11 cellular contexts compared by ENCODE assay signal in genomic region chr15:20497781-20498180, GRCh38. TPM values are rescaled to one million over a fixed set of nuclear protein-coding genes. Genes with fewer than 3 reads are reported as not detected.
"Had no signal": no experiment of that assay in that cellular context is flagged by ENCODE, and none has a peak within 500 bp of the region (broad histone marks: within the 10 kb centered on the region; RNA-seq: fewer than 3 reads in every experiment).

No MANE protein-coding gene starts in this region.

RNA-seq across cellular contexts. Expression of gene GOLGA6L6, which starts 43.8 kb away (rescaled TPM):
- total RNA-seq: activated CD8-positive, alpha-beta T cell treated with anti-CD3 and anti-CD28 coated beads for 36 hours; activated naive CD8-positive, alpha-beta T cell treated with anti-CD3 and anti-CD28 coated beads for 36 hours; activated T-cell treated with anti-CD3 and anti-CD28 coated beads, Interleukin-2, amount 50 U/mL, for 72 hours; activated T-helper 2 cell treated with anti-CD3 and anti-CD28 coated beads, Interferon-gamma antibody, Interleukin-2, Interleukin-4, amounts not matched to agents 10 μg/mL and 5 μg/mL and 100 μg/mL, durations not matched to agents 14 hours and 24 hours and 36 hours; adrenal gland; body of pancreas; bronchial epithelial cell; chondrocyte; PC-9; Right ventricle myocardium superior; SJCRH30 had no signal
- polyA plus RNA-seq: adrenal gland had no signal
